14 cellular contexts compared by ENCODE assay signal in genomic region chr7:40298421-40298820, GRCh38.
DNase-seq lines count a peak whose midpoint lies in the region; TF ChIP-seq lines count a peak whose summit lies in the region.
"Had no signal": no experiment of that assay in that cellular context is flagged by ENCODE, and none has a peak within 500 bp of the region (broad histone marks: within the 10 kb centered on the region; RNA-seq: fewer than 3 reads in every experiment).

No MANE protein-coding gene starts in this region.

- H2AFZ ChIP-seq in smooth muscle cell (ENCODE audit: low read depth), result no peak overlapping the region
- H2AFZ ChIP-seq: GM23338 had no signal

- H3K4me1 Mint-ChIP-seq in activated T-helper 2 cell treated with anti-CD3 and anti-CD28 coated beads, Interferon-gamma antibody, Interleukin-2, Interleukin-4, amounts not matched to agents 10 μg/mL and 5 μg/mL and 100 μg/mL, durations not matched to agents 14 hours and 24 hours and 36 hours (ENCODE audit: low read depth), result peaks cover 3% of the 10 kb centered on the region

- WGBS in smooth muscle cell (ENCODE audit: low lambda C conversion rate), result 13% methylated on average over 2 of the region's 2 CpGs

- DNase-seq in H4 (ENCODE audit: low spot score), result peak; percentile 61
- peak; percentile 47 for DNase-seq in astrocyte of the cerebellum (ENCODE audit: low read depth)
- DNase-seq in foreskin melanocyte, result peak; percentile 84
- no peak for DNase-seq in smooth muscle cell (lab: John Stamatoyannopoulos, UW; ENCODE audit: unreplicated experiment)
- DNase-seq in activated T-helper 2 cell treated with anti-CD3 and anti-CD28 coated beads, Interferon-gamma antibody, Interleukin-2, Interleukin-4, amounts not matched to agents 10 μg/mL and 5 μg/mL and 100 μg/mL, durations not matched to agents 14 hours and 24 hours and 36 hours (ENCODE audit: low spot score), result no peak
- DNase-seq in NCI-H748 treated with DMSO at 0.1 percent for 48 hours (lab: John Stamatoyannopoulos, UW), result no peak
- DNase-seq in NCI-H524 (lab: John Stamatoyannopoulos, UW), result no peak
- DNase-seq: activated CD4-positive, alpha-beta memory T cell treated with anti-CD3 and anti-CD28 coated beads for 36 hours; amygdala; NCI-H1048; psoas muscle; testis had no signal

- no peaks in the 10 kb centered on the region for H3K9me3 ChIP-seq in smooth muscle cell (replicated peaks; ENCODE audit: low read depth)
- H3K9me3 ChIP-seq: psoas muscle, testis had no signal

- in situ Hi-C loops in astrocyte of the cerebellum (cut with HindIII; ENCODE audit: low sequenced_read_pairs), result no loop called here

- peaks cover 10% of the 10 kb centered on the region for H3K4me1 ChIP-seq in smooth muscle cell (ENCODE audit: low read depth)
- H3K4me1 ChIP-seq: psoas muscle, testis had no signal

- H3K27ac Mint-ChIP-seq in activated T-helper 2 cell treated with anti-CD3 and anti-CD28 coated beads, Interferon-gamma antibody, Interleukin-2, Interleukin-4, amounts not matched to agents 10 μg/mL and 5 μg/mL and 100 μg/mL, durations not matched to agents 14 hours and 24 hours and 36 hours, result no peak overlapping the region
- H3K27ac Mint-ChIP-seq: activated CD4-positive, alpha-beta memory T cell treated with anti-CD3 and anti-CD28 coated beads for 36 hours; GM23338 had no signal

- no peak overlapping the region for H3K4me3 ChIP-seq in astrocyte of the cerebellum (ENCODE audit: low read depth, low read length)
- H3K4me3 ChIP-seq in smooth muscle cell, result no peak overlapping the region
- H3K4me3 ChIP-seq: GM23338, psoas muscle, SK-N-MC, testis had no signal

- intact Hi-C loops in activated T-helper 2 cell treated with anti-CD3 and anti-CD28 coated beads, Interferon-gamma antibody, Interleukin-2, Interleukin-4, amounts not matched to agents 10 μg/mL and 5 μg/mL and 100 μg/mL, durations not matched to agents 14 hours and 24 hours and 36 hours (cut with micrococcal nuclease), result no loop called here

- peak overlapping the region; percentile 100 for H3K27ac ChIP-seq in smooth muscle cell (ENCODE audit: low read depth)
- H3K27ac ChIP-seq: psoas muscle, SK-N-MC, testis had no signal

- H4K20me1 ChIP-seq in smooth muscle cell (ENCODE audit: low read depth), result no peaks in the 10 kb centered on the region

- no peaks in the 10 kb centered on the region for H3K27me3 ChIP-seq in smooth muscle cell (ENCODE audit: low read depth)
- H3K27me3 ChIP-seq: testis had no signal

- H3K9me3 Mint-ChIP-seq in activated T-helper 2 cell treated with anti-CD3 and anti-CD28 coated beads, Interferon-gamma antibody, Interleukin-2, Interleukin-4, amounts not matched to agents 10 μg/mL and 5 μg/mL and 100 μg/mL, durations not matched to agents 14 hours and 24 hours and 36 hours, result no peaks in the 10 kb centered on the region
- H3K9me3 Mint-ChIP-seq: activated CD4-positive, alpha-beta memory T cell treated with anti-CD3 and anti-CD28 coated beads for 36 hours; GM23338 had no signal

- no peaks in the 10 kb centered on the region for H3K36me3 Mint-ChIP-seq in activated T-helper 2 cell treated with anti-CD3 and anti-CD28 coated beads, Interferon-gamma antibody, Interleukin-2, Interleukin-4, amounts not matched to agents 10 μg/mL and 5 μg/mL and 100 μg/mL, durations not matched to agents 14 hours and 24 hours and 36 hours (ENCODE audit: low read depth)
- H3K36me3 Mint-ChIP-seq: activated CD4-positive, alpha-beta memory T cell treated with anti-CD3 and anti-CD28 coated beads for 36 hours had no signal

- no peaks in the 10 kb centered on the region for H3K36me3 ChIP-seq in smooth muscle cell (ENCODE audit: low read depth)

- no peak overlapping the region for H3K4me3 Mint-ChIP-seq in activated T-helper 2 cell treated with anti-CD3 and anti-CD28 coated beads, Interferon-gamma antibody, Interleukin-2, Interleukin-4, amounts not matched to agents 10 μg/mL and 5 μg/mL and 100 μg/mL, durations not matched to agents 14 hours and 24 hours and 36 hours (ENCODE audit: low read depth)
- H3K4me3 Mint-ChIP-seq: activated CD4-positive, alpha-beta memory T cell treated with anti-CD3 and anti-CD28 coated beads for 36 hours; GM23338 had no signal

- H3F3A ChIP-seq in smooth muscle cell (ENCODE audit: low read depth), result peaks cover 30% of the 10 kb centered on the region

- H3K27me3 Mint-ChIP-seq in activated T-helper 2 cell treated with anti-CD3 and anti-CD28 coated beads, Interferon-gamma antibody, Interleukin-2, Interleukin-4, amounts not matched to agents 10 μg/mL and 5 μg/mL and 100 μg/mL, durations not matched to agents 14 hours and 24 hours and 36 hours (ENCODE audit: low read depth), result no peaks in the 10 kb centered on the region

- H3K4me2 ChIP-seq in smooth muscle cell, result peak overlapping the region; percentile 76
- H3K4me2 ChIP-seq: GM23338 had no signal

- peak overlapping the region; percentile 93 for H3K9ac ChIP-seq in smooth muscle cell (ENCODE audit: low read depth)

- no peaks in the 10 kb centered on the region for H3K79me2 ChIP-seq in smooth muscle cell (ENCODE audit: low read depth)

- TF ChIP-seq CTCF in astrocyte of the cerebellum (IDR thresholded peaks at IDR 0.05; ENCODE audit: low read depth, low read length, missing control alignments) (no peak), smooth muscle cell (IDR thresholded peaks at IDR 0.05; ENCODE audit: borderline replicate concordance, insufficient read depth, poor library complexity, severe bottlenecking) (no peak)

Comparison
In these comparisons a context has a peak if more than half of its experiments do, and no peak if none do; other contexts are left out.
1. DNase-seq: peak in H4 (single experiment), astrocyte of the cerebellum (single experiment) and foreskin melanocyte (single experiment); none in smooth muscle cell (single experiment), activated T-helper 2 cell treated with anti-CD3 and anti-CD28 coated beads, Interferon-gamma antibody, Interleukin-2, Interleukin-4, amounts not matched to agents 10 μg/mL and 5 μg/mL and 100 μg/mL, durations not matched to agents 14 hours and 24 hours and 36 hours (single experiment), NCI-H748 treated with DMSO at 0.1 percent for 48 hours (single experiment) and NCI-H524 (0 of 2).